In the genomic region with DNA sequence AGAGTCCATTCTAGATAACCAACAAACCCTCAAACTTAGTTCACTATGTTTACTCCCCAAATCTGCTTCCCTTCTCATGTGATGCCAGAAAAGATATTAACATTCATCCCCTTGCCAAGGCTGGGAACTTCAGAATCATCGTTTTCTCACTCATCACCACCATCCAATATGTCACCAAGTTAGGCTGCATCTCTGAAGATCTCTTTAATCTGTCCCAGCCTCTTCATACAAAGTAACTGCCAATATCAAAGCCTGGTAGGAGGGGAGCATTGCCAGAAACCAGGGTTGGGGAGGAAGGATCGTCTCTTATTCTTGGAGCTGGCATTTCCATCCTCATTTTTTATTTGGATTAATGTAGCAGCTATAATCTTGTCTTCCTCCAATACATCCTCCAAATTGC, we compare ENCODE assay signal across 16 cellular contexts.
"Had no signal": no experiment of that assay in that cellular context is flagged by ENCODE, and none has a peak within 500 bp of the region (broad histone marks: within the 10 kb centered on the region; RNA-seq: fewer than 3 reads in every experiment).

No MANE protein-coding gene starts in this region.

- H3K27me3 Mint-ChIP-seq: stimulated activated memory B cell treated with anti-CD40 and anti-IgM and Interleukin-4, amounts not matched to agents 10 μg/mL and 1 μg/mL and 100 μg/mL, for 72 hours had no signal

- DNase-seq: activated CD4-positive, alpha-beta T cell treated with anti-CD3 and anti-CD28 coated beads for 1 hour; activated CD4-positive, alpha-beta T cell treated with anti-CD3 and anti-CD28 coated beads, Interleukin-2, amount 50 U/mL, for 48 hours; activated naive CD4-positive, alpha-beta T cell; caudate nucleus; colonic mucosa; effector CD4-positive, alpha-beta T cell; gastrocnemius medialis; kidney; mesendoderm; nephron progenitor cell; psoas muscle; spleen; stimulated activated CD4-positive, alpha-beta T cell treated with anti-CD3 and anti-CD28 coated beads, Interleukin-1b, Interleukin-23, amount 100 ng/mL, for 48 hours; T-helper 9 cell had no signal

- H3K36me3 Mint-ChIP-seq: stimulated activated memory B cell treated with anti-CD40 and anti-IgM and Interleukin-4, amounts not matched to agents 10 μg/mL and 1 μg/mL and 100 μg/mL, for 72 hours had no signal

- H3K27ac Mint-ChIP-seq: nephron progenitor cell; stimulated activated memory B cell treated with anti-CD40 and anti-IgM and Interleukin-4, amounts not matched to agents 10 μg/mL and 1 μg/mL and 100 μg/mL, for 72 hours had no signal

- H3K4me3 Mint-ChIP-seq: nephron progenitor cell; stimulated activated memory B cell treated with anti-CD40 and anti-IgM and Interleukin-4, amounts not matched to agents 10 μg/mL and 1 μg/mL and 100 μg/mL, for 72 hours had no signal

- ATAC-seq: gastrocnemius medialis; psoas muscle; sciatic nerve; stimulated activated memory B cell treated with anti-CD40 and anti-IgM and Interleukin-4, amounts not matched to agents 10 μg/mL and 1 μg/mL and 100 μg/mL, for 72 hours had no signal
